Comparison of ENCODE assay signal across 2 cellular contexts in the genomic region with DNA sequence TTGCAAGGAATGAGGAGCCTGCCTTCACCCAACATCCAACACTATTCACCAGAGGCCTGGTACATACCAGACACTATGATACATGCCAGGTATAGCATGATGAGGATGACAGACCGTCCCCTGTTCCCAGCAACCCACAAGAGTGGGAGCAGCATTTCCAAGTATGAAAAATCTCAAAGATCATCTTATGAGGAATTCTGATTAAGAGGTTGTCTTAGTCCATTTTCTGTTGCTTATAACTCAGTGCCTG.
TF ChIP-seq lines count a peak whose summit lies in the region.

No MANE protein-coding gene starts in this region.

TF ChIP-seq in SK-N-SH treated with all-trans-retinoic acid at 6 μM for 48 hours, 23 proteins besides CTCF, POLR2A, EP300 and RAD21 (continued from another document):
- TF ChIP-seq, protein P1, sequence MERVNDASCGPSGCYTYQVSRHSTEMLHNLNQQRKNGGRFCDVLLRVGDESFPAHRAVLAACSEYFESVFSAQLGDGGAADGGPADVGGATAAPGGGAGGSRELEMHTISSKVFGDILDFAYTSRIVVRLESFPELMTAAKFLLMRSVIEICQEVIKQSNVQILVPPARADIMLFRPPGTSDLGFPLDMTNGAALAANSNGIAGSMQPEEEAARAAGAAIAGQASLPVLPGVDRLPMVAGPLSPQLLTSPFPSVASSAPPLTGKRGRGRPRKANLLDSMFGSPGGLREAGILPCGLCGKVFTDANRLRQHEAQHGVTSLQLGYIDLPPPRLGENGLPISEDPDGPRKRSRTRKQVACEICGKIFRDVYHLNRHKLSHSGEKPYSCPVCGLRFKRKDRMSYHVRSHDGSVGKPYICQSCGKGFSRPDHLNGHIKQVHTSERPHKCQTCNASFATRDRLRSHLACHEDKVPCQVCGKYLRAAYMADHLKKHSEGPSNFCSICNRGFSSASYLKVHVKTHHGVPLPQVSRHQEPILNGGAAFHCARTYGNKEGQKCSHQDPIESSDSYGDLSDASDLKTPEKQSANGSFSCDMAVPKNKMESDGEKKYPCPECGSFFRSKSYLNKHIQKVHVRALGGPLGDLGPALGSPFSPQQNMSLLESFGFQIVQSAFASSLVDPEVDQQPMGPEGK (CRISPR knock-in tag; IDR thresholded peaks at IDR 0.05; ENCODE audit: borderline replicate concordance), result no peak
- TF ChIP-seq CSDC2 (CRISPR knock-in tag; IDR thresholded peaks at IDR 0.05), result no peak
- TF ChIP-seq TCF4 (CRISPR knock-in tag; IDR thresholded peaks at IDR 0.05; ENCODE audit: borderline replicate concordance), result no peak
- TF ChIP-seq, protein P2, sequence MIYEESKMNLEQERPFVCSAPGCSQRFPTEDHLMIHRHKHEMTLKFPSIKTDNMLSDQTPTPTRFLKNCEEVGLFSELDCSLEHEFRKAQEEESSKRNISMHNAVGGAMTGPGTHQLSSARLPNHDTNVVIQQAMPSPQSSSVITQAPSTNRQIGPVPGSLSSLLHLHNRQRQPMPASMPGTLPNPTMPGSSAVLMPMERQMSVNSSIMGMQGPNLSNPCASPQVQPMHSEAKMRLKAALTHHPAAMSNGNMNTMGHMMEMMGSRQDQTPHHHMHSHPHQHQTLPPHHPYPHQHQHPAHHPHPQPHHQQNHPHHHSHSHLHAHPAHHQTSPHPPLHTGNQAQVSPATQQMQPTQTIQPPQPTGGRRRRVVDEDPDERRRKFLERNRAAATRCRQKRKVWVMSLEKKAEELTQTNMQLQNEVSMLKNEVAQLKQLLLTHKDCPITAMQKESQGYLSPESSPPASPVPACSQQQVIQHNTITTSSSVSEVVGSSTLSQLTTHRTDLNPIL (CRISPR knock-in tag; IDR thresholded peaks at IDR 0.05; ENCODE audit: low read depth), result no peak
- no peak for TF ChIP-seq GLIS3 (CRISPR knock-in tag; IDR thresholded peaks at IDR 0.05)
- TF ChIP-seq ZNF70 (CRISPR knock-in tag; IDR thresholded peaks at IDR 0.05), result no peak
- no peak for TF ChIP-seq BACH2 (CRISPR knock-in tag; IDR thresholded peaks at IDR 0.05; ENCODE audit: borderline replicate concordance)

TF ChIP-seq in SK-N-SH, 30 proteins besides CTCF, POLR2A, EP300 and RAD21 (continued from another document):
- TF ChIP-seq, protein P3, sequence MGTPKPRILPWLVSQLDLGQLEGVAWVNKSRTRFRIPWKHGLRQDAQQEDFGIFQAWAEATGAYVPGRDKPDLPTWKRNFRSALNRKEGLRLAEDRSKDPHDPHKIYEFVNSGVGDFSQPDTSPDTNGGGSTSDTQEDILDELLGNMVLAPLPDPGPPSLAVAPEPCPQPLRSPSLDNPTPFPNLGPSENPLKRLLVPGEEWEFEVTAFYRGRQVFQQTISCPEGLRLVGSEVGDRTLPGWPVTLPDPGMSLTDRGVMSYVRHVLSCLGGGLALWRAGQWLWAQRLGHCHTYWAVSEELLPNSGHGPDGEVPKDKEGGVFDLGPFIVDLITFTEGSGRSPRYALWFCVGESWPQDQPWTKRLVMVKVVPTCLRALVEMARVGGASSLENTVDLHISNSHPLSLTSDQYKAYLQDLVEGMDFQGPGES (IDR thresholded peaks at IDR 0.05; ENCODE audit: low read depth, low read length), result no peak
- TF ChIP-seq FOXM1 (IDR thresholded peaks at IDR 0.05; ENCODE audit: low read depth) (no peak), TAF1 (IDR thresholded peaks at IDR 0.05; ENCODE audit: borderline replicate concordance, low read depth, low read length) (no peak), RFX5 (IDR thresholded peaks at IDR 0.05; ENCODE audit: low read length) (no peak), RCOR1 (IDR thresholded peaks at IDR 0.05; ENCODE audit: low read length) (no peak), MXI1 (IDR thresholded peaks at IDR 0.05; ENCODE audit: low read depth, low read length) (no peak), EZH2phosphoT487 (IDR thresholded peaks at IDR 0.05; ENCODE audit: borderline replicate concordance, low read depth) (no peak), SMC3 (IDR thresholded peaks at IDR 0.05; ENCODE audit: low read depth, low read length) (no peak), ELF1 (IDR thresholded peaks at IDR 0.05) (no peak)
TF ChIP-seq in SK-N-SH: peak in this region for 0.
